28 cellular contexts compared by ENCODE assay signal in the genomic region with DNA sequence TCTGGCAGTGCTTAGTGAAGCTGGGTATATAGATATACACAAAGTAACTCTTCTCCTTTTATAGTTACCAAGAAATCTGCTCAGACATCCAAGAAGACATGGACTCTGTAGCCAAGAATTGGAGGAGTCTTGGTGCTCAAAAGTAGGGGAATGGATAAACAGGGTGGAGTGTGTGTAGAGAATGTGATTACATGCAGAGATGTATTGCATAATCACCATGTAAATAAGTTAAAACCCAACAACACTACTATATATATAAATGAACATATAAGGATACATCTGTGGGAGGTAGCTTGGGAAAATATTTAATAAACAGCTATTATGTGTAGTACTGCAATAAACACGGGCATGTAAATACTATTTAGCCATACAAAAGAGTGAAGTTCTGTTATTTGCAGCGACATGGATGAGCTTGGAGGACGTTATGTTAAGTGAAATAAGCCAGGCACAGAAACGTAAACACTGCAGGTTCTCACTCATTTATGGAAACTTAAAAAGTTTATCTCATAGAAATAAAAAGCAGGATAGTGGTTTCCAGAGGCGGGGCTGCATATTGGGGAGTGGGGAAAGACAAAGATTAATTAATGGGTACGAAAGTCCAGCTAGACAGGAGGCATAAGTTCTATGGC.
"Had no signal": no experiment of that assay in that cellular context is flagged by ENCODE, and none has a peak within 500 bp of the region (broad histone marks: within the 10 kb centered on the region; RNA-seq: fewer than 3 reads in every experiment).

No MANE protein-coding gene starts in this region.

- H3K9me3 ChIP-seq: breast epithelium, colonic mucosa, esophagus squamous epithelium had no signal

- H3K27me3 ChIP-seq: ascending aorta, breast epithelium, cardiac muscle cell, colonic mucosa, esophagus squamous epithelium, gastroesophageal sphincter had no signal

- DNase-seq: activated CD4-positive, alpha-beta memory T cell treated with anti-CD3 and anti-CD28 coated beads, Interleukin-2, amount 10 ng/mL, durations not matched to agents 7 days and 5 days; activated CD4-positive, alpha-beta T cell treated with anti-CD3 and anti-CD28 coated beads for 36 hours; activated CD4-positive, alpha-beta T cell treated with anti-CD3 and anti-CD28 coated beads, Interleukin-2, amount 10 ng/mL, durations not matched to agents 24 days and 14 days; activated CD4-positive, CD25-positive, alpha-beta regulatory T cell; activated CD4-positive, CD25-positive, alpha-beta regulatory T cell treated with anti-CD3 and anti-CD28 coated beads, Interleukin-2, amount 50 U/mL, for 72 hours; activated CD8-positive, alpha-beta memory T cell treated with anti-CD3 and anti-CD28 coated beads, Interleukin-2, amount 50 U/mL, for 48 hours; activated gamma-delta T cell; activated naive CD4-positive, alpha-beta T cell; activated naive CD4-positive, alpha-beta T cell treated with anti-CD3 and anti-CD28 coated beads, Interleukin-2, amount 10 ng/mL, durations not matched to agents 7 days and 5 days; activated naive CD8-positive, alpha-beta T cell treated with anti-CD3 and anti-CD28 coated beads, Interleukin-2, amount 10 ng/mL, durations not matched to agents 7 days and 5 days; activated T-cell treated with anti-CD3 and anti-CD28 coated beads for 4 hours; activated T-cell treated with anti-CD3 and anti-CD28 coated beads, Interleukin-2, amount 50 U/mL, for 24 hours; activated T-cell treated with anti-CD3 and anti-CD28 coated beads, Interleukin-2, amount 50 U/mL, for 72 hours; central memory CD4-positive, alpha-beta T cell; cerebellar nuclear complex; colonic mucosa; effector CD8-positive, alpha-beta T cell; esophagus squamous epithelium; foreskin melanocyte; T-helper 2 cell had no signal

- FAIRE-seq: endometrium, endothelial cell of umbilical vein had no signal

- H3K36me3 ChIP-seq: ascending aorta, breast epithelium, cardiac muscle cell, colonic mucosa, esophagus squamous epithelium, gastroesophageal sphincter had no signal

- H3K4me1 ChIP-seq: ascending aorta, breast epithelium, colonic mucosa, esophagus squamous epithelium, gastroesophageal sphincter had no signal

- ATAC-seq: activated CD4-positive, alpha-beta T cell treated with anti-CD3 and anti-CD28 coated beads for 36 hours; activated naive CD4-positive, alpha-beta T cell treated with anti-CD3 and anti-CD28 coated beads, Interleukin-2, amount 50 U/mL, for 72 hours; activated T-cell treated with anti-CD3 and anti-CD28 coated beads, Interleukin-2, amount 50 U/mL, for 72 hours; gastroesophageal sphincter had no signal

- H3K27ac ChIP-seq: ascending aorta, breast epithelium, cardiac muscle cell, colonic mucosa, epithelial cell of prostate, esophagus squamous epithelium, gastroesophageal sphincter had no signal

- H3K4me3 ChIP-seq: ascending aorta, breast epithelium, cardiac muscle cell, colonic mucosa, esophagus squamous epithelium, gastroesophageal sphincter had no signal
